Comparison of ENCODE assay signal across 9 cellular contexts in the genomic region with DNA sequence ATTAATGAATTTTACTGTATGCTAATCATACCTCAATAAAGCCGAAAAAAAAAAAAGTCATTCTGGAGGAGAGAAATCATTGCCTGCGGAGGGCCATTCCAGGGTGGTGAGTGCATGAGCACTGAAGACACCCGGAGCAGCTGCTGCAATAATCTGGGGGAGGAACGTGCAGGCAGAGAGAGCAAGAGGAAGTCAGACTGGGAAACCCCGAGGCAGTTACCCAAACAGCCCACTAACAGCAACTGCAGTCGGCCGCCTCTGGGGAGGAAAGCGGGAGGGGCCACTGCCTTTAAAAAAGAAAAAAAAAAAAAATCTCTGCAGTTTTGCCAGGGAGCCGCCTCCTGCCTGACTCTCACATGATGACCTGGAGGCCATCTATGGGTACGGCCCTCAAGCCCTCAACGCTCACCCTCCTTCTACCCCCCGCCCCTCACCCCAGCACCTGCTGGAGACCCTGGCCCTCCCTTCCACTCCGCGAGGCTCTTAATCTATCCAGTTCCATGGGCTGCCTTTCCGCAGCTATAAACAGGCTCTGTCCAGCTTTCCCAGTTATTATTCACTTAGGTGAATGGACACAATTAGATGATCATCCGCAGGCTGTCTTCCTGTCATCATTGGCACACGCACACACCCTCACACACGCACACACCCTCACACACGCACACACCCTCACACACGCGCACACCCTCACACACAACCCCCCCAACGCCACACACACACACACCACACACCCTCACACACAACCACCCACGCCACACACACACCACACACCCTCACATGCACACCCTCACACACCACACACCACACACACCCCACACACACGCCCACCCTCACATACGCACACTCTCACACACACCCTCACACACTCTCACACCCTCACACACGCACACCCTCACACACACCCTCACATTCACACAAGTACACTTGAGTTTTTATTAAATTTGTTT. TPM values are rescaled to one million over a fixed set of nuclear protein-coding genes. Genes with fewer than 3 reads are reported as not detected.
DNase-seq lines count a peak whose midpoint lies in the region; ATAC-seq and TF ChIP-seq lines count a peak whose summit lies in the region.
"Had no signal": no experiment of that assay in that cellular context is flagged by ENCODE, and none has a peak within 500 bp of the region (broad histone marks: within the 10 kb centered on the region; RNA-seq: fewer than 3 reads in every experiment).

No MANE protein-coding gene starts in this region.

- no peaks in the 10 kb centered on the region for H3K9me3 ChIP-seq in OCI-LY7 (ENCODE audit: low read length)

- no peaks in the 10 kb centered on the region for H3K36me3 Mint-ChIP-seq in CD14-positive monocyte
- peaks cover 1% of the 10 kb centered on the region for H3K36me3 Mint-ChIP-seq in activated T-helper 1 cell treated with anti-CD3 and anti-CD28 coated beads, Interleukin-12 subunit alpha, Interleukin-12 subunit beta, Interleukin-2, Interleukin-4 antibody, amounts not matched to agents 30 ng/mL and 10 ng/mL and 1 ng/mL, durations not matched to agents 14 hours and 24 hours and 36 hours (ENCODE audit: low read depth)
- no peaks in the 10 kb centered on the region for H3K36me3 Mint-ChIP-seq in glutamatergic neuron (ENCODE audit: unreplicated experiment)

- H3K27ac Mint-ChIP-seq in CD14-positive monocyte (peak overlapping the region; percentile 80 to 88 (median 81)), glutamatergic neuron (ENCODE audit: unreplicated experiment) (peak overlapping the region; percentile 91)
- peak overlapping the region; percentile 58 for H3K27ac Mint-ChIP-seq in activated T-helper 1 cell treated with anti-CD3 and anti-CD28 coated beads, Interleukin-12 subunit alpha, Interleukin-12 subunit beta, Interleukin-2, Interleukin-4 antibody, amounts not matched to agents 30 ng/mL and 10 ng/mL and 1 ng/mL, durations not matched to agents 14 hours and 24 hours and 36 hours

- ATAC-seq in HG03442 (IDR thresholded peaks at IDR 0.05; ENCODE audit: unreplicated experiment): peak; percentile 71

- POLR2A ChIA-PET in OCI-LY7 (lab: Charles Lee): interaction anchor here (0.7 to 1.4 kb wide), 3 partner anchors 10 to 172 kb away, joined by 3 to 5 read pairs (median 3); partner anchors contain the start of gene ARHGAP4

- CTCF ChIA-PET in OCI-LY7 (lab: Charles Lee; ENCODE audit: unreplicated experiment): no interaction called here

- H3K9me3 Mint-ChIP-seq in CD14-positive monocyte (peaks cover 0 to 6% (median 1%) of the 10 kb centered on the region in 7 donors), glutamatergic neuron (ENCODE audit: unreplicated experiment) (no peaks in the 10 kb centered on the region)
- H3K9me3 Mint-ChIP-seq in activated T-helper 1 cell treated with anti-CD3 and anti-CD28 coated beads, Interleukin-12 subunit alpha, Interleukin-12 subunit beta, Interleukin-2, Interleukin-4 antibody, amounts not matched to agents 30 ng/mL and 10 ng/mL and 1 ng/mL, durations not matched to agents 14 hours and 24 hours and 36 hours: no peaks in the 10 kb centered on the region

- intact Hi-C loops in CD14-positive monocyte (cut with micrococcal nuclease): no loop called here
- intact Hi-C loops in OCI-LY7 (cut with micrococcal nuclease; ENCODE audit: unreplicated experiment): no loop called here
- intact Hi-C loops in activated T-helper 1 cell treated with anti-CD3 and anti-CD28 coated beads, Interleukin-12 subunit alpha, Interleukin-12 subunit beta, Interleukin-2, Interleukin-4 antibody, amounts not matched to agents 30 ng/mL and 10 ng/mL and 1 ng/mL, durations not matched to agents 14 hours and 24 hours and 36 hours (cut with micrococcal nuclease): loop anchor here (1.0 to 5.0 kb wide), 2 partner anchors 46 to 74 kb away; no protein-coding TSS in a partner anchor

- H3K27ac ChIP-seq in OCI-LY7 (ENCODE audit: low read depth, low read length, poor library complexity, severe bottlenecking): peak overlapping the region; percentile 65

- H3K4me3 Mint-ChIP-seq in CD14-positive monocyte (peak overlapping the region; percentile 45 to 73), glutamatergic neuron (ENCODE audit: unreplicated experiment) (peak overlapping the region; percentile 57)
- H3K4me3 Mint-ChIP-seq in activated T-helper 1 cell treated with anti-CD3 and anti-CD28 coated beads, Interleukin-12 subunit alpha, Interleukin-12 subunit beta, Interleukin-2, Interleukin-4 antibody, amounts not matched to agents 30 ng/mL and 10 ng/mL and 1 ng/mL, durations not matched to agents 14 hours and 24 hours and 36 hours: peak overlapping the region; percentile 51

- H3K79me2 ChIP-seq in OCI-LY7 (ENCODE audit: insufficient read depth, low read depth, low read length): no peaks in the 10 kb centered on the region

- TF ChIP-seq POLR2A in GM19099 (IDR thresholded peaks at IDR 0.05; ENCODE audit: extremely low read depth, insufficient read length, low read depth): peak; percentile 18

- H3K4me1 ChIP-seq in OCI-LY7 (ENCODE audit: insufficient read depth, low read length, poor library complexity, severe bottlenecking): peaks cover 43% of the 10 kb centered on the region

- H3K27me3 Mint-ChIP-seq in CD14-positive monocyte (ENCODE audit: low read depth in 3 of 3): peaks cover 3 to 45% (median 4%) of the 10 kb centered on the region in 3 donors
- H3K27me3 Mint-ChIP-seq in activated T-helper 1 cell treated with anti-CD3 and anti-CD28 coated beads, Interleukin-12 subunit alpha, Interleukin-12 subunit beta, Interleukin-2, Interleukin-4 antibody, amounts not matched to agents 30 ng/mL and 10 ng/mL and 1 ng/mL, durations not matched to agents 14 hours and 24 hours and 36 hours (ENCODE audit: insufficient read depth): no peaks in the 10 kb centered on the region
- H3K27me3 Mint-ChIP-seq in glutamatergic neuron (ENCODE audit: unreplicated experiment): peaks cover 4% of the 10 kb centered on the region

- peak; percentile 76 for DNase-seq in CD14-positive monocyte (ENCODE audit: low spot score)
- peak; percentile 87 for DNase-seq in OCI-LY7 (ENCODE audit: low spot score)
- DNase-seq in activated T-helper 1 cell treated with anti-CD3 and anti-CD28 coated beads, Interleukin-12 subunit alpha, Interleukin-12 subunit beta, Interleukin-2, Interleukin-4 antibody, amounts not matched to agents 30 ng/mL and 10 ng/mL and 1 ng/mL, durations not matched to agents 14 hours and 24 hours and 36 hours (ENCODE audit: low spot score): peak; percentile 58
- DNase-seq in glutamatergic neuron: peak; percentile 51
- DNase-seq in stimulated activated CD4-positive, alpha-beta T cell treated with anti-CD3 and anti-CD28 coated beads, Interleukin-15, amount 100 ng/mL, for 24 hours: peak; percentile 65
- no peak for DNase-seq in mesenteric fat pad (ENCODE audit: low spot score)

- no peaks in the 10 kb centered on the region for H3K36me3 ChIP-seq in OCI-LY7 (ENCODE audit: insufficient read depth, low read length)

- H3K4me2 ChIP-seq in OCI-LY7 (ENCODE audit: low read length): peak overlapping the region; percentile 48

- peak overlapping the region; percentile 7 for H3K4me3 ChIP-seq in OCI-LY7 (ENCODE audit: low read depth, low read length, poor library complexity, severe bottlenecking)
- H3K4me3 ChIP-seq: skin epidermis had no signal

- no peaks in the 10 kb centered on the region for H4K20me1 ChIP-seq in OCI-LY7 (ENCODE audit: insufficient read depth, low read length)

- H3K9me2 ChIP-seq in OCI-LY7 (ENCODE audit: insufficient read depth, low read length): no peaks in the 10 kb centered on the region

- TF ChIP-seq CTCF in CD14-positive monocyte (IDR thresholded peaks at IDR 0.05) (no peak), OCI-LY7 (conservative IDR thresholded peaks at IDR 0.05; ENCODE audit: low read length) (no peak), glutamatergic neuron (IDR thresholded peaks at IDR 0.05; ENCODE audit: partially characterized antibody, unreplicated experiment) (no peak)

- H3K4me1 Mint-ChIP-seq in CD14-positive monocyte (peaks cover 48% of the 10 kb centered on the region), glutamatergic neuron (ENCODE audit: low read depth, unreplicated experiment) (peaks cover 16% of the 10 kb centered on the region)
- peaks cover 29% of the 10 kb centered on the region for H3K4me1 Mint-ChIP-seq in activated T-helper 1 cell treated with anti-CD3 and anti-CD28 coated beads, Interleukin-12 subunit alpha, Interleukin-12 subunit beta, Interleukin-2, Interleukin-4 antibody, amounts not matched to agents 30 ng/mL and 10 ng/mL and 1 ng/mL, durations not matched to agents 14 hours and 24 hours and 36 hours (ENCODE audit: low read depth)

- H2AFZ ChIP-seq in OCI-LY7 (ENCODE audit: low read length): peak overlapping the region; percentile 64; the same call in 1 of the 2 replicates

- no TSS peak for BruUV-seq in OCI-LY7 (replicated peaks; lab: Mats Ljungman, UMichigan)

RNA-seq across cellular contexts. Expression of gene AVPR2, which starts 3.4 kb away (rescaled TPM):
- polyA plus RNA-seq in CD14-positive monocyte: under 1 TPM in 1 of 2 donors, not detected in 1; 0.14 TPM
- 0.09 TPM in 1 of 2 replicates, not detected in the other for total RNA-seq in OCI-LY7 (2014; rRNA removed; shearing (Covaris generic))
- 0.46 TPM in 1 of 2 replicates, not detected in the other for total RNA-seq in OCI-LY7 (2022)
- total RNA-seq in activated T-helper 1 cell treated with anti-CD3 and anti-CD28 coated beads, Interleukin-12 subunit alpha, Interleukin-12 subunit beta, Interleukin-2, Interleukin-4 antibody, amounts not matched to agents 30 ng/mL and 10 ng/mL and 1 ng/mL, durations not matched to agents 14 hours and 24 hours and 36 hours: not detected in 2 replicates
- total RNA-seq in glutamatergic neuron (ENCODE audit: unreplicated experiment): not detected
- total RNA-seq in mesenteric fat pad: 7.2 TPM

RNA-seq across cellular contexts. Expression of gene L1CAM, which starts 15.1 kb away (rescaled TPM):
- not detected for polyA plus RNA-seq in CD14-positive monocyte
- total RNA-seq in OCI-LY7 (2014; rRNA removed; shearing (Covaris generic)): not detected in 2 replicates
- total RNA-seq in OCI-LY7 (2022) (not detected in 2 replicates), glutamatergic neuron (ENCODE audit: unreplicated experiment) (925 TPM), mesenteric fat pad (2.4 TPM)
- 1.7 and 3.3 TPM in 2 replicates for total RNA-seq in activated T-helper 1 cell treated with anti-CD3 and anti-CD28 coated beads, Interleukin-12 subunit alpha, Interleukin-12 subunit beta, Interleukin-2, Interleukin-4 antibody, amounts not matched to agents 30 ng/mL and 10 ng/mL and 1 ng/mL, durations not matched to agents 14 hours and 24 hours and 36 hours

RNA-seq across cellular contexts. Expression of gene ARHGAP4, which starts 25.0 kb away (rescaled TPM):
- polyA plus RNA-seq in CD14-positive monocyte: 10 to 100 TPM; 51.5 to 64.4 TPM
- 126 and 127 TPM in 2 replicates for total RNA-seq in OCI-LY7 (2014; rRNA removed; shearing (Covaris generic))
- 119 and 128 TPM in 2 replicates for total RNA-seq in OCI-LY7 (2022)
- total RNA-seq in activated T-helper 1 cell treated with anti-CD3 and anti-CD28 coated beads, Interleukin-12 subunit alpha, Interleukin-12 subunit beta, Interleukin-2, Interleukin-4 antibody, amounts not matched to agents 30 ng/mL and 10 ng/mL and 1 ng/mL, durations not matched to agents 14 hours and 24 hours and 36 hours: 128 TPM in 2 replicates
- total RNA-seq in glutamatergic neuron (ENCODE audit: unreplicated experiment): 33.5 TPM
- 43.0 TPM for total RNA-seq in mesenteric fat pad

RNA-seq across cellular contexts. Expression of gene NAA10, which starts 33.8 kb away (rescaled TPM):
- 10 to 100 TPM; 46.7 to 47.9 TPM for polyA plus RNA-seq in CD14-positive monocyte
- 77.5 and 82.7 TPM in 2 replicates for total RNA-seq in OCI-LY7 (2014; rRNA removed; shearing (Covaris generic))
- 90.5 and 105 TPM in 2 replicates for total RNA-seq in OCI-LY7 (2022)
- total RNA-seq in activated T-helper 1 cell treated with anti-CD3 and anti-CD28 coated beads, Interleukin-12 subunit alpha, Interleukin-12 subunit beta, Interleukin-2, Interleukin-4 antibody, amounts not matched to agents 30 ng/mL and 10 ng/mL and 1 ng/mL, durations not matched to agents 14 hours and 24 hours and 36 hours: 150 and 156 TPM in 2 replicates
- 129 TPM for total RNA-seq in glutamatergic neuron (ENCODE audit: unreplicated experiment)
- 118 TPM for total RNA-seq in mesenteric fat pad

RNA-seq across cellular contexts. Expression of gene RENBP, which starts 43.4 kb away (rescaled TPM):
- polyA plus RNA-seq in CD14-positive monocyte: 1 to 10 TPM; 2.7 to 3.8 TPM
- 2.8 and 3.6 TPM in 2 replicates for total RNA-seq in OCI-LY7 (2014; rRNA removed; shearing (Covaris generic))
- total RNA-seq in OCI-LY7 (2022) (6.2 and 6.8 TPM in 2 replicates), glutamatergic neuron (ENCODE audit: unreplicated experiment) (16.1 TPM), mesenteric fat pad (34.5 TPM)
- total RNA-seq in activated T-helper 1 cell treated with anti-CD3 and anti-CD28 coated beads, Interleukin-12 subunit alpha, Interleukin-12 subunit beta, Interleukin-2, Interleukin-4 antibody, amounts not matched to agents 30 ng/mL and 10 ng/mL and 1 ng/mL, durations not matched to agents 14 hours and 24 hours and 36 hours: 12.8 and 14.0 TPM in 2 replicates

Comparison
In these comparisons a context has a peak if more than half of its experiments do, and no peak if none do; other contexts are left out.
1. RNA of gene L1CAM, which starts 15.1 kb away (total RNA-seq): 925 TPM in glutamatergic neuron (single experiment); 2.4 TPM in mesenteric fat pad (single experiment), 1.7 to 3.3 TPM in activated T-helper 1 cell treated with anti-CD3 and anti-CD28 coated beads, Interleukin-12 subunit alpha, Interleukin-12 subunit beta, Interleukin-2, Interleukin-4 antibody, amounts not matched to agents 30 ng/mL and 10 ng/mL and 1 ng/mL, durations not matched to agents 14 hours and 24 hours and 36 hours and not detected in OCI-LY7; every median in the first group is over 100 times any median in the second.
2. Peak in every context shown above with its lines, with median percentiles within 50 percentile points of each other: H3K27ac Mint-ChIP-seq and H3K4me3 Mint-ChIP-seq.